Comparison of ENCODE assay signal across 8 cellular contexts in genomic region chr20:48787861-48788375, GRCh38. TPM values are rescaled to one million over a fixed set of nuclear protein-coding genes. Genes with fewer than 3 reads are reported as not detected.
DNase-seq lines count a peak whose midpoint lies in the region; ATAC-seq and TF ChIP-seq lines count a peak whose summit lies in the region.

No MANE protein-coding gene starts in this region.

- WGBS in smooth muscle cell (ENCODE audit: low lambda C conversion rate): 59% methylated on average over 9 of the region's 9 CpGs

- H3K9me3 ChIP-seq in OCI-LY3 (ENCODE audit: insufficient read depth, low read length) (no peaks in the 10 kb centered on the region), smooth muscle cell (replicated peaks; ENCODE audit: low read depth) (no peaks in the 10 kb centered on the region)

- H3K27ac ChIP-seq in OCI-LY3 (ENCODE audit: low read length) (peak overlapping the region; percentile 29), dorsolateral prefrontal cortex (peak overlapping the region in 55 of 59 donors; percentile 19 to 85 (median 70)), smooth muscle cell (ENCODE audit: low read depth) (no peak overlapping the region)

- H3K4me1 ChIP-seq in OCI-LY3 (ENCODE audit: low read length) (peaks cover 34% of the 10 kb centered on the region), smooth muscle cell (ENCODE audit: low read depth) (no peaks in the 10 kb centered on the region)

- H3K36me3 ChIP-seq in OCI-LY3 (replicated peaks; ENCODE audit: low read depth, low read length): peaks cover 4% of the 10 kb centered on the region
- no peaks in the 10 kb centered on the region for H3K36me3 ChIP-seq in smooth muscle cell (ENCODE audit: low read depth)

- TF ChIP-seq CTCF in OCI-LY3 (IDR thresholded peaks at IDR 0.05; ENCODE audit: low read depth, low read length) (no peak), dorsolateral prefrontal cortex (IDR thresholded peaks at IDR 0.05 in 54 of 56, conservative IDR thresholded peaks at IDR 0.05 in 2 of 56; ENCODE audit: low read depth in 1 of 56, partially characterized antibody in 56 of 56) (no peak), smooth muscle cell (IDR thresholded peaks at IDR 0.05; ENCODE audit: borderline replicate concordance, insufficient read depth, poor library complexity, severe bottlenecking) (no peak)

- ATAC-seq in GM18511 (IDR thresholded peaks at IDR 0.05; ENCODE audit: unreplicated experiment) (peak; percentile 29), HG02623 (IDR thresholded peaks at IDR 0.05; ENCODE audit: unreplicated experiment) (no peak), HG03108 (IDR thresholded peaks at IDR 0.05; ENCODE audit: unreplicated experiment) (no peak)

- no peaks in the 10 kb centered on the region for H3F3A ChIP-seq in smooth muscle cell (ENCODE audit: low read depth)

- H2AFZ ChIP-seq in OCI-LY3 (ENCODE audit: low read depth, low read length) (no peak overlapping the region), smooth muscle cell (ENCODE audit: low read depth) (no peak overlapping the region)

- H3K9ac ChIP-seq in OCI-LY3 (ENCODE audit: low read length): peak overlapping the region; percentile 8; the same call in 1 of the 2 replicates
- H3K9ac ChIP-seq in smooth muscle cell (ENCODE audit: low read depth): no peak overlapping the region

- H3K79me2 ChIP-seq in OCI-LY3 (ENCODE audit: low read length): peaks cover 2% of the 10 kb centered on the region; the same call in 1 of the 2 replicates
- H3K79me2 ChIP-seq in smooth muscle cell (ENCODE audit: low read depth): no peaks in the 10 kb centered on the region

- intact Hi-C loops in dorsolateral prefrontal cortex (cut with DNase I): no loop called here

- peak; percentile 67 for DNase-seq in A172 (ENCODE audit: low spot score)
- DNase-seq in dorsolateral prefrontal cortex: no peak
- DNase-seq in smooth muscle cell (lab: John Stamatoyannopoulos, UW; ENCODE audit: unreplicated experiment): no peak
- DNase-seq in cerebellar cortex (ENCODE audit: low spot score): no peak

- H3K4me3 ChIP-seq in OCI-LY3 (ENCODE audit: low read length): peak overlapping the region; percentile 12
- H3K4me3 ChIP-seq in dorsolateral prefrontal cortex: peak overlapping the region in 6 of 59 donors; percentile 1 to 25 (median 8)
- no peak overlapping the region for H3K4me3 ChIP-seq in smooth muscle cell

- H4K20me1 ChIP-seq in OCI-LY3 (ENCODE audit: insufficient read depth, low read length): no peaks in the 10 kb centered on the region
- H4K20me1 ChIP-seq in smooth muscle cell (ENCODE audit: low read depth): no peaks in the 10 kb centered on the region

- H3K27me3 ChIP-seq in OCI-LY3 (ENCODE audit: low read depth, low read length): no peaks in the 10 kb centered on the region
- no peaks in the 10 kb centered on the region for H3K27me3 ChIP-seq in dorsolateral prefrontal cortex
- no peaks in the 10 kb centered on the region for H3K27me3 ChIP-seq in smooth muscle cell (ENCODE audit: low read depth)

- peak overlapping the region; percentile 47 for H3K4me2 ChIP-seq in OCI-LY3 (ENCODE audit: low read length)
- peak overlapping the region; percentile 4 for H3K4me2 ChIP-seq in smooth muscle cell

RNA-seq across cellular contexts. Expression of gene PREX1, which starts 39.9 kb away (rescaled TPM):
- total RNA-seq in A172 (2014; rRNA removed; shearing (Covaris generic)): 8.1 and 12.2 TPM in 2 replicates
- total RNA-seq in dorsolateral prefrontal cortex: 100 to 1,000 TPM in 76 of 120 experiments, 10 to 100 TPM in 44; 59.8 to 448 (median 117) TPM
- 0.04 and 0.31 TPM in 2 replicates for total RNA-seq in smooth muscle cell
- polyA plus RNA-seq in smooth muscle cell: 0.30 TPM in 1 of 2 replicates, not detected in the other
